ENCODE assay signal across 9 cellular contexts in genomic region chr2:134668821-134669220, GRCh38. TPM values are rescaled to one million over a fixed set of nuclear protein-coding genes. Genes with fewer than 3 reads are reported as not detected.
DNase-seq lines count a peak whose midpoint lies in the region; ATAC-seq, FAIRE-seq and TF ChIP-seq lines count a peak whose summit lies in the region.
"Had no signal": no experiment of that assay in that cellular context is flagged by ENCODE, and none has a peak within 500 bp of the region (broad histone marks: within the 10 kb centered on the region; RNA-seq: fewer than 3 reads in every experiment).

No MANE protein-coding gene starts in this region.

- H3K27me3 ChIP-seq in kidney epithelial cell (ENCODE audit: control insufficient read depth, insufficient read depth, low read length) (no peaks in the 10 kb centered on the region), MM.1S (replicated peaks; ENCODE audit: insufficient read depth, low read length) (no peaks in the 10 kb centered on the region), hepatocyte (peaks cover 3% of the 10 kb centered on the region)

- TF ChIP-seq CTCF in kidney epithelial cell (IDR thresholded peaks at IDR 0.05; ENCODE audit: insufficient read depth, low read length, poor library complexity, severe bottlenecking) (no peak), MM.1S (IDR thresholded peaks at IDR 0.05; ENCODE audit: low read length) (no peak), hepatocyte (IDR thresholded peaks at IDR 0.05; ENCODE audit: poor library complexity) (no peak)

- 79% methylated on average over 7 of the region's 7 CpGs for WGBS in hepatocyte (ENCODE audit: low lambda C conversion rate, missing lambda C conversion rate)

- H3K9ac ChIP-seq in MM.1S (ENCODE audit: low read length) = no peak overlapping the region

- H4K20me1 ChIP-seq in MM.1S (ENCODE audit: insufficient read depth, low read length) (no peaks in the 10 kb centered on the region), hepatocyte (ENCODE audit: insufficient read depth, poor library complexity, severe bottlenecking) (no peaks in the 10 kb centered on the region)

- H3K9me3 ChIP-seq in MM.1S (replicated peaks; ENCODE audit: insufficient read depth, low read length) (no peaks in the 10 kb centered on the region), hepatocyte (ENCODE audit: low read depth) (no peaks in the 10 kb centered on the region)

- H3K27ac ChIP-seq in MM.1S (ENCODE audit: low read length) = no peak overlapping the region
- no peak overlapping the region for H3K27ac ChIP-seq in hepatocyte

- no peaks in the 10 kb centered on the region for H3K4me1 ChIP-seq in MM.1S (ENCODE audit: low read length)
- H3K4me1 ChIP-seq in hepatocyte (ENCODE audit: insufficient read depth) = peaks cover 4% of the 10 kb centered on the region

- H3F3A ChIP-seq in MM.1S (ENCODE audit: insufficient read depth, low read length) = no peaks in the 10 kb centered on the region

- H3K4me2 ChIP-seq in MM.1S (ENCODE audit: low read depth, low read length) (no peak overlapping the region), hepatocyte (no peak overlapping the region)

- no peaks in the 10 kb centered on the region for H3K9me2 ChIP-seq in MM.1S (replicated peaks; ENCODE audit: insufficient read depth, low read length)
- H3K9me2 ChIP-seq in hepatocyte (replicated peaks; ENCODE audit: insufficient read depth) = no peaks in the 10 kb centered on the region

- no peaks in the 10 kb centered on the region for H3K79me2 ChIP-seq in MM.1S (ENCODE audit: low read length)
- H3K79me2 ChIP-seq in hepatocyte = no peaks in the 10 kb centered on the region

- H2AFZ ChIP-seq in MM.1S (ENCODE audit: low read length) (no peak overlapping the region), hepatocyte (no peak overlapping the region)

- DNase-seq in activated CD8-positive, alpha-beta memory T cell treated with anti-CD3 and anti-CD28 coated beads for 48 hours (ENCODE audit: low read depth in 2 of 3, low spot score in 2 of 3) = peak; percentile 44 to 69 (median 54)
- DNase-seq in kidney epithelial cell (ENCODE audit: low read depth) (peak; percentile 28), MM.1S (no peak), hepatocyte (ENCODE audit: low spot score) (no peak), NCI-H2171 treated with DMSO at 0.1 percent for 48 hours (lab: John Stamatoyannopoulos, UW) (no peak), frontal cortex (ENCODE audit: low spot score in 2 of 2) (no peak)
- peak; percentile 79 for DNase-seq in stimulated activated naive CD8-positive, alpha-beta T cell treated with anti-CD3 and anti-CD28 coated beads, Interleukin-15, Interleukin-2, amounts not matched to agents 100 U/mL and 50 U/mL, for 24 hours

- ATAC-seq in HG03442 (IDR thresholded peaks at IDR 0.05; ENCODE audit: unreplicated experiment) = peak; percentile 86
- peak; percentile 94 for ATAC-seq in stimulated activated naive CD8-positive, alpha-beta T cell treated with anti-CD3 and anti-CD28 coated beads, Interleukin-15, Interleukin-2, amounts not matched to agents 100 U/mL and 50 U/mL, for 24 hours

- H3K4me3 ChIP-seq in kidney epithelial cell (ENCODE audit: low read depth, low read length) (no peak overlapping the region), MM.1S (ENCODE audit: low read length) (no peak overlapping the region), hepatocyte (no peak overlapping the region)

- H3K36me3 ChIP-seq in kidney epithelial cell (ENCODE audit: control insufficient read depth, insufficient read depth, low read length) (no peaks in the 10 kb centered on the region), MM.1S (replicated peaks; ENCODE audit: insufficient read depth, low read length) (no peaks in the 10 kb centered on the region), hepatocyte (replicated peaks; ENCODE audit: insufficient read depth, low read depth) (no peaks in the 10 kb centered on the region)

- FAIRE-seq in frontal cortex (lab: Jason Lieb, UNC) = no peak
- FAIRE-seq: H1 had no signal

RNA-seq across cellular contexts. Expression of gene TMEM163, which starts 50.0 kb away (rescaled TPM):
- total RNA-seq in kidney epithelial cell = 1.9 and 2.4 TPM in 2 replicates
- 0.40 and 1.1 TPM in 2 replicates for total RNA-seq in hepatocyte
- 0.81 and 1.1 TPM in 2 replicates for polyA plus RNA-seq in hepatocyte
- total RNA-seq in frontal cortex = 16.3 TPM

Comparison
In these comparisons a context has a peak if more than half of its experiments do, and no peak if none do; other contexts are left out.
1. DNase-seq: peak in activated CD8-positive, alpha-beta memory T cell treated with anti-CD3 and anti-CD28 coated beads for 48 hours (3 of 3), kidney epithelial cell (single experiment) and stimulated activated naive CD8-positive, alpha-beta T cell treated with anti-CD3 and anti-CD28 coated beads, Interleukin-15, Interleukin-2, amounts not matched to agents 100 U/mL and 50 U/mL, for 24 hours (single experiment); none in MM.1S (single experiment), hepatocyte (single experiment), NCI-H2171 treated with DMSO at 0.1 percent for 48 hours (single experiment) and frontal cortex (0 of 2).